Comparison of ENCODE assay signal across 20 cellular contexts in the genomic region with DNA sequence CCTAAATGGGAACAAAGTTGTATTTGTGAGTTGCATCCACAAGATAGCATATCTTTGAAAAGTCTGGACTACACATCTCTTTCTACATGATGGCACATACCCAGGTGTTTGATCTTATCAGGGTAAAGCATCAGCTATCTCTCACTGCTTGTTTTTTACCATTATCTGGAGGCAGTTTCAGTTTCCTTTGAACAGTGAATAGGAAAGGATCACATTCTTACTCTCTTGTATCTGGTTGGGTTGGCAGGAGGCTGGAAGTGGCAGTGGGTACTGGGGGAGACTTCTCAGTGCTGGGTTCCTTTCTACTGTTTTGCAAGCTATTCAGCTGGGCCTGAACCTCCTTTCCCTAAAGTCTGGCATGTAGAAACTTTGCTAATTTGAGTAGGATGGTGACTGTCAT. TPM values are rescaled to one million over a fixed set of nuclear protein-coding genes. Genes with fewer than 3 reads are reported as not detected.
"Had no signal": no experiment of that assay in that cellular context is flagged by ENCODE, and none has a peak within 500 bp of the region (broad histone marks: within the 10 kb centered on the region; RNA-seq: fewer than 3 reads in every experiment).

No MANE protein-coding gene starts in this region.

- H3K4me3 Mint-ChIP-seq: activated CD4-positive, alpha-beta memory T cell treated with anti-CD3 and anti-CD28 coated beads for 36 hours; activated CD8-positive, alpha-beta memory T cell treated with anti-CD3 and anti-CD28 coated beads, Interleukin-2, amount 10 ng/mL, durations not matched to agents 7 days and 5 days; activated naive CD8-positive, alpha-beta T cell; activated T-cell treated with anti-CD3 and anti-CD28 coated beads, Interleukin-2, amount 50 U/mL, for 24 hours; central memory CD8-positive, alpha-beta T cell; natural killer cell treated with Interleukin-12 subunit alpha and Interleukin-12 subunit beta and Interleukin-15 and Interleukin-18, amount 100 ng/mL, for 72 hours; stimulated activated effector memory CD8-positive, alpha-beta T cell treated with anti-CD3 and anti-CD28 coated beads, Interleukin-12 subunit alpha, Interleukin-12 subunit beta, amount 100 ng/mL, for 72 hours had no signal

- H3K4me3 ChIP-seq: esophagus squamous epithelium, thoracic aorta, upper lobe of right lung had no signal

- H3K36me3 ChIP-seq: brain microvascular endothelial cell, thoracic aorta, upper lobe of right lung had no signal

- H3K9me3 ChIP-seq: esophagus squamous epithelium, thoracic aorta, upper lobe of right lung had no signal

- H3K36me3 Mint-ChIP-seq: activated CD4-positive, alpha-beta memory T cell treated with anti-CD3 and anti-CD28 coated beads for 36 hours; activated naive CD8-positive, alpha-beta T cell; natural killer cell treated with Interleukin-12 subunit alpha and Interleukin-12 subunit beta and Interleukin-15 and Interleukin-18, amount 100 ng/mL, for 72 hours; stimulated activated effector memory CD8-positive, alpha-beta T cell treated with anti-CD3 and anti-CD28 coated beads, Interleukin-12 subunit alpha, Interleukin-12 subunit beta, amount 100 ng/mL, for 72 hours had no signal

- H3K27ac Mint-ChIP-seq: activated CD4-positive, alpha-beta memory T cell treated with anti-CD3 and anti-CD28 coated beads for 36 hours; activated CD8-positive, alpha-beta memory T cell treated with anti-CD3 and anti-CD28 coated beads, Interleukin-2, amount 10 ng/mL, durations not matched to agents 7 days and 5 days; activated naive CD8-positive, alpha-beta T cell; activated T-cell treated with anti-CD3 and anti-CD28 coated beads, Interleukin-2, amount 50 U/mL, for 24 hours; natural killer cell treated with Interleukin-12 subunit alpha and Interleukin-12 subunit beta and Interleukin-15 and Interleukin-18, amount 100 ng/mL, for 72 hours; stimulated activated effector memory CD8-positive, alpha-beta T cell treated with anti-CD3 and anti-CD28 coated beads, Interleukin-12 subunit alpha, Interleukin-12 subunit beta, amount 100 ng/mL, for 72 hours had no signal

- ATAC-seq: activated CD4-positive, CD25-positive, alpha-beta regulatory T cell treated with anti-CD3 and anti-CD28 coated beads, Interleukin-2, amount 50 U/mL, for 24 hours; activated CD8-positive, alpha-beta memory T cell treated with anti-CD3 and anti-CD28 coated beads, Interleukin-2, amount 10 ng/mL, durations not matched to agents 7 days and 5 days; natural killer cell treated with Interleukin-12 subunit alpha and Interleukin-12 subunit beta and Interleukin-15 and Interleukin-18, amount 100 ng/mL, for 72 hours; stimulated activated effector memory CD8-positive, alpha-beta T cell treated with anti-CD3 and anti-CD28 coated beads, Interleukin-12 subunit alpha, Interleukin-12 subunit beta, amount 100 ng/mL, for 72 hours; upper lobe of right lung had no signal

- H3K27ac ChIP-seq: brain microvascular endothelial cell, esophagus squamous epithelium, thoracic aorta, upper lobe of right lung had no signal

- DNase-seq: activated CD4-positive, alpha-beta memory T cell treated with anti-CD3 and anti-CD28 coated beads for 36 hours; activated CD8-positive, alpha-beta memory T cell treated with anti-CD3 and anti-CD28 coated beads, Interleukin-2, amount 10 ng/mL, durations not matched to agents 7 days and 5 days; activated effector memory CD4-positive, alpha-beta T cell treated with anti-CD3 and anti-CD28 coated beads, Interleukin-2, amount 50 U/mL, for 16 hours; activated T-cell treated with anti-CD3 and anti-CD28 coated beads, Interleukin-2, amount 50 U/mL, for 24 hours; anterior cingulate cortex; brain microvascular endothelial cell; effector CD8-positive, alpha-beta T cell; esophagus squamous epithelium; foreskin melanocyte; head of caudate nucleus; kidney glomerular epithelial cell; mesendoderm; upper lobe of right lung had no signal

- H3K27me3 ChIP-seq: brain microvascular endothelial cell had no signal

- FAIRE-seq: endothelial cell of umbilical vein had no signal

- H3K9me3 Mint-ChIP-seq: activated CD4-positive, alpha-beta memory T cell treated with anti-CD3 and anti-CD28 coated beads for 36 hours; activated T-cell treated with anti-CD3 and anti-CD28 coated beads, Interleukin-2, amount 50 U/mL, for 24 hours; central memory CD8-positive, alpha-beta T cell; natural killer cell treated with Interleukin-12 subunit alpha and Interleukin-12 subunit beta and Interleukin-15 and Interleukin-18, amount 100 ng/mL, for 72 hours; stimulated activated effector memory CD8-positive, alpha-beta T cell treated with anti-CD3 and anti-CD28 coated beads, Interleukin-12 subunit alpha, Interleukin-12 subunit beta, amount 100 ng/mL, for 72 hours had no signal

RNA-seq across cellular contexts. Expression of a gene that starts 4.1 kb away (rescaled TPM):
- total RNA-seq: activated CD8-positive, alpha-beta memory T cell treated with anti-CD3 and anti-CD28 coated beads, Interleukin-2, amount 10 ng/mL, durations not matched to agents 7 days and 5 days; endothelial cell of umbilical vein had no signal
